22 cellular contexts compared by ENCODE assay signal in genomic region chr1:147851149-147851548, GRCh38. TPM values are rescaled to one million over a fixed set of nuclear protein-coding genes. Genes with fewer than 3 reads are reported as not detected.
A peak's percentile ranks its signal among the peaks of the same experiment; 100 is the strongest.
DNase-seq lines count a peak whose midpoint lies in the region; ATAC-seq, FAIRE-seq and TF ChIP-seq lines count a peak whose summit lies in the region.
"Had no signal": no experiment of that assay in that cellular context is flagged by ENCODE, and none has a peak within 500 bp of the region (broad histone marks: within the 10 kb centered on the region; RNA-seq: fewer than 3 reads in every experiment).

No MANE protein-coding gene starts in this region.

- in situ Hi-C loops in GM12878 (cut with MboI) = no loop called here

- ATAC-seq in GM12878 (no peak), T-helper 17 cell (no peak), HG03342 (IDR thresholded peaks at IDR 0.05; ENCODE audit: unreplicated experiment) (no peak), GM18861 (IDR thresholded peaks at IDR 0.05; ENCODE audit: unreplicated experiment) (no peak)
- ATAC-seq: activated CD8-positive, alpha-beta T cell treated with anti-CD3 and anti-CD28 coated beads, Interleukin-2, amount 10 ng/mL, durations not matched to agents 7 days and 5 days; gastroesophageal sphincter; WTC11 had no signal

- SMC1A ChIA-PET in GM12878 (lab: Charles Lee; ENCODE audit: uncharacterized antibody, unreplicated experiment) = interaction anchor here (0.6 kb wide), 1 partner anchor 163 kb away, joined by 3 read pairs; no protein-coding TSS in a partner anchor

- no peak for TF ChIP-seq CTCF in GM12878 (IDR thresholded peaks at IDR 0.05 in 2 of 3, conservative IDR thresholded peaks at IDR 0.05 in 1 of 3; ENCODE audit: control insufficient read depth in 2 of 3, extremely low read depth in 1 of 3, insufficient read depth in 1 of 3, low read depth in 3 of 3, low read length in 3 of 3)
- no peak for TF ChIP-seq CTCF in hepatocyte (IDR thresholded peaks at IDR 0.05; ENCODE audit: poor library complexity)

- H3K36me3 Mint-ChIP-seq in T-helper 17 cell (ENCODE audit: low read depth) = peaks cover 3% of the 10 kb centered on the region
- H3K36me3 Mint-ChIP-seq: CD4-positive, CD25-positive, alpha-beta regulatory T cell had no signal

- DNase-seq in COLO829 (ENCODE audit: low spot score) (peak; percentile 36), HT1080 (ENCODE audit: low read depth) (peak; percentile 69), GM12878 (ENCODE audit: low read depth, low spot score) (no peak), hepatocyte (ENCODE audit: low spot score) (peak; percentile 55), T-helper 17 cell (no peak), NCI-H2029 treated with DMSO at 0.1 percent for 48 hours (lab: John Stamatoyannopoulos, UW) (no peak)
- DNase-seq: ACHN; activated CD8-positive, alpha-beta T cell treated with anti-CD3 and anti-CD28 coated beads, Interleukin-2, amount 10 ng/mL, durations not matched to agents 7 days and 5 days; central memory CD4-positive, alpha-beta T cell; mesendoderm; NCI-H2081; NCI-H748 treated with DMSO at 0.1 percent for 48 hours had no signal

- BruUV-seq in GM12878 (replicated peaks; lab: Mats Ljungman, UMichigan) = no TSS peak

- TF ChIP-seq POLR2A in GM12878 (IDR thresholded peaks at IDR 0.05; ENCODE audit: low read depth, low read length) = no peak

- no peaks in the 10 kb centered on the region for H3K27me3 ChIP-seq in GM12878 (replicated peaks in 1 of 2; ENCODE audit: control insufficient read depth in 2 of 2, insufficient read depth in 2 of 2, low read length in 1 of 2)
- H3K27me3 ChIP-seq in hepatocyte = no peaks in the 10 kb centered on the region
- H3K27me3 ChIP-seq: Peyer's patch had no signal

- WGBS in GM12878 (ENCODE audit: insufficient coverage, insufficient replicate concordance, low lambda C conversion rate, missing lambda C conversion rate) = 0% methylated on average over 2 of the region's 2 CpGs
- WGBS in hepatocyte (ENCODE audit: low lambda C conversion rate, missing lambda C conversion rate) = 78% methylated on average over 2 of the region's 2 CpGs

- no peak overlapping the region for H3K9ac ChIP-seq in GM12878 (ENCODE audit: control insufficient read depth, insufficient read depth, low read length)

- RAD21 ChIA-PET in GM12878 (lab: Charles Lee; ENCODE audit: unreplicated experiment) = no interaction called here

- CTCF ChIA-PET in GM12878 (lab: Yijun Ruan, JAX) = no interaction called here

- H4K20me1 ChIP-seq in GM12878 (ENCODE audit: control insufficient read depth, insufficient read depth) = no peaks in the 10 kb centered on the region
- no peaks in the 10 kb centered on the region for H4K20me1 ChIP-seq in hepatocyte (ENCODE audit: insufficient read depth, poor library complexity, severe bottlenecking)

- H3K27me3 Mint-ChIP-seq in T-helper 17 cell = peaks cover 17% of the 10 kb centered on the region

- no peak overlapping the region for H3K4me2 ChIP-seq in GM12878 (ENCODE audit: control insufficient read depth, insufficient read depth)
- no peak overlapping the region for H3K4me2 ChIP-seq in hepatocyte

- FAIRE-seq in GM12878 (lab: Jason Lieb, UNC) = peak; percentile 54
- FAIRE-seq: GM12891, H54 had no signal

- H2AFZ ChIP-seq in GM12878 (ENCODE audit: control insufficient read depth, low read depth, low read length) = no peak overlapping the region
- no peak overlapping the region for H2AFZ ChIP-seq in hepatocyte

- H3K9me2 ChIP-seq in hepatocyte (replicated peaks; ENCODE audit: insufficient read depth) = no peaks in the 10 kb centered on the region

- no peak for TF ChIP-seq RAD21 in GM12878 (IDR thresholded peaks at IDR 0.05; ENCODE audit: insufficient read depth, low read depth, low read length)

- H3K27ac Mint-ChIP-seq in T-helper 17 cell = no peak overlapping the region
- H3K27ac Mint-ChIP-seq: activated CD8-positive, alpha-beta T cell treated with anti-CD3 and anti-CD28 coated beads, Interleukin-2, amount 10 ng/mL, durations not matched to agents 7 days and 5 days; CD4-positive, CD25-positive, alpha-beta regulatory T cell had no signal

- H3K79me2 ChIP-seq in GM12878 (ENCODE audit: control insufficient read depth, insufficient read depth, low read length) (no peaks in the 10 kb centered on the region), hepatocyte (no peaks in the 10 kb centered on the region)

- no peak for TF ChIP-seq EP300 in GM12878 (IDR thresholded peaks at IDR 0.05; ENCODE audit: borderline replicate concordance in 1 of 2, control insufficient read depth in 1 of 2, low read depth in 2 of 2, low read length in 2 of 2)

- no peak overlapping the region for H3K4me3 ChIP-seq in GM12878
- no peak overlapping the region for H3K4me3 ChIP-seq in hepatocyte
- H3K4me3 ChIP-seq: gastroesophageal sphincter, Peyer's patch had no signal

- no peak overlapping the region for H3K27ac ChIP-seq in GM12878 (ENCODE audit: control insufficient read depth, insufficient read depth)
- H3K27ac ChIP-seq in hepatocyte = no peak overlapping the region
- H3K27ac ChIP-seq: gastroesophageal sphincter, Peyer's patch had no signal

- POLR2A ChIA-PET in GM12878 (lab: Charles Lee) = no interaction called here

- intact Hi-C loops in GM12878 (cut with micrococcal nuclease; ENCODE audit: unreplicated experiment) = no loop called here

- H3K36me3 ChIP-seq in GM12878 (ENCODE audit: control insufficient read depth in 2 of 2, insufficient read depth in 2 of 2, low read length in 1 of 2) (no peaks in the 10 kb centered on the region), hepatocyte (replicated peaks; ENCODE audit: insufficient read depth, low read depth) (no peaks in the 10 kb centered on the region)
- H3K36me3 ChIP-seq: gastroesophageal sphincter, Peyer's patch had no signal

- H3K4me1 Mint-ChIP-seq in T-helper 17 cell = no peaks in the 10 kb centered on the region
- H3K4me1 Mint-ChIP-seq: CD4-positive, CD25-positive, alpha-beta regulatory T cell had no signal

- H3K9me3 ChIP-seq in GM12878 (replicated peaks; ENCODE audit: control insufficient read depth, insufficient read depth, low read length) (no peaks in the 10 kb centered on the region), hepatocyte (ENCODE audit: low read depth) (no peaks in the 10 kb centered on the region), T-helper 17 cell (ENCODE audit: control insufficient read depth, low read length, poor library complexity, severe bottlenecking) (no peaks in the 10 kb centered on the region)
- H3K9me3 ChIP-seq: gastroesophageal sphincter, Peyer's patch had no signal

- H3K4me3 Mint-ChIP-seq in T-helper 17 cell = no peak overlapping the region
- H3K4me3 Mint-ChIP-seq: activated CD8-positive, alpha-beta T cell treated with anti-CD3 and anti-CD28 coated beads, Interleukin-2, amount 10 ng/mL, durations not matched to agents 7 days and 5 days; CD4-positive, CD25-positive, alpha-beta regulatory T cell; neural crest cell; WTC11 had no signal

- no peaks in the 10 kb centered on the region for H3K4me1 ChIP-seq in GM12878 (ENCODE audit: control insufficient read depth, insufficient read depth, low read length)
- H3K4me1 ChIP-seq in hepatocyte (ENCODE audit: insufficient read depth) = peaks cover 2% of the 10 kb centered on the region
- H3K4me1 ChIP-seq: gastroesophageal sphincter, Peyer's patch had no signal

RNA-seq across cellular contexts. Expression of gene GJA8, which starts 51.4 kb away (rescaled TPM):
- total RNA-seq in HT1080 (2014; rRNA removed; shearing (Covaris generic)) = not detected in 2 replicates
- not detected in 2 replicates for polyA plus RNA-seq in HT1080 (2015; cell fraction: cytosol; rRNA removed)
- not detected in 2 replicates for polyA plus RNA-seq in HT1080 (2015; cell fraction: nucleus; rRNA removed)
- not detected in 2 replicates for total RNA-seq in GM12878 (2013; cell fraction: nucleolus; rRNA removed)
- total RNA-seq in GM12878 (2014; rRNA removed) (not detected in 2 replicates), GM12878 (2014; rRNA removed; fragmentation: Illumina TruSeq; extraction: Trizol) (not detected in 2 replicates), GM12878 (2021) (not detected in 2 replicates), hepatocyte (not detected in 2 replicates), T-helper 17 cell (not detected)
- polyA plus RNA-seq in GM12878 (2011; ENCODE audit: low read depth) = not detected
- polyA plus RNA-seq in GM12878 (2011; rRNA removed) (not detected in 2 replicates), GM12878 (2014; fragmentation: Illumina TruSeq; extraction: Trizol) (not detected in 2 replicates), GM12878 (2014; fragmentation: Nextera tagmentation; extraction: Ambion mirVana) (not detected), GM12878 (2014; rRNA removed) (not detected in 2 replicates), GM12878 (2016; fragmentation: Nextera tagmentation; extraction: Ambion mirVana) (not detected), hepatocyte (not detected in 2 replicates)
- polyA plus RNA-seq in GM12878 (2011; cell fraction: cytosol; rRNA removed) = not detected in 2 replicates
- polyA plus RNA-seq in GM12878 (2011; cell fraction: nucleus; rRNA removed) = not detected in 2 replicates
- polyA plus RNA-seq in GM12878 (2012) = not detected in 2 replicates
- polyA minus RNA-seq in GM12878 (2011; rRNA and poly(A)+ RNA removed) = not detected in 2 replicates
- not detected in 2 replicates for polyA minus RNA-seq in GM12878 (2011; cell fraction: cytosol; rRNA and poly(A)+ RNA removed)
- not detected in 2 replicates for polyA minus RNA-seq in GM12878 (2011; cell fraction: nucleus; rRNA and poly(A)+ RNA removed)
- total RNA-seq: activated CD8-positive, alpha-beta T cell treated with anti-CD3 and anti-CD28 coated beads, Interleukin-2, amount 10 ng/mL, durations not matched to agents 7 days and 5 days; CD4-positive, CD25-positive, alpha-beta regulatory T cell; G401; gastroesophageal sphincter; neural crest cell; Peyer's patch; WTC11 had no signal
- polyA plus RNA-seq: CD4-positive, CD25-positive, alpha-beta regulatory T cell had no signal

Comparison
In these comparisons a context has a peak if more than half of its experiments do, and no peak if none do; other contexts are left out.
1. DNase-seq: peak in COLO829 (single experiment), HT1080 (single experiment) and hepatocyte (single experiment); none in GM12878 (single experiment), T-helper 17 cell (0 of 3) and NCI-H2029 treated with DMSO at 0.1 percent for 48 hours (single experiment).